8 cellular contexts compared by ENCODE assay signal in the genomic region with DNA sequence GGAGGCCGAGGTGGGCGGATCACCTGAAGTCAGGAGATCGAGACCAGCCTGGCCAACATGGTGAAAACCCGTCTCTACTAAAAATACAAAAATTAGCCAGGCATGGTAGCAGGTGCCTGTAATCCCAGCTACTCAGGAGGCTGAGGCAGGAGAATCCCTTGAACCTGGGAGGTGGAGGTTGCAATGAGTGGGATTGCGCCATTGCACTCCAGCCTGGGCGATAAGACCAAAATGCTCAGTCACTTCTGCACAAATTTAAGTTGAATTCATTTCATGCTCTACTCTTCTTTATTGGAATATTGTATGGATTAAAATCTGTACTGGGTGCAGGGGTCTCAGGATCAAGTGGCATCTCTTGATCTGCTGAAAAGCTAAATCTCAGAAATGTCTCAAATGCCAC. TPM values are rescaled to one million over a fixed set of nuclear protein-coding genes. Genes with fewer than 3 reads are reported as not detected.
DNase-seq lines count a peak whose midpoint lies in the region; ATAC-seq, FAIRE-seq and TF ChIP-seq lines count a peak whose summit lies in the region.
"Not testable (repeated sequence)": the region's sequence is repeated elsewhere in the genome, so short reads cannot be mapped to it uniquely, and the experiment has no call there.

No MANE protein-coding gene starts in this region.

- H3K9me1 ChIP-seq in K562 (ENCODE audit: control insufficient read depth, insufficient read depth, low read length) = not testable (repeated sequence)

- in situ Hi-C loops in K562 (cut with MboI) = not testable (repeated sequence)
- in situ Hi-C loops in HepG2 (cut with HindIII; ENCODE audit: extremely low pct_ligation_motif_present, low pct_unique_long_range_greater_than_20kb) = loop anchor here (10.0 to 25.0 kb wide), 2 partner anchors 142 to 1195 kb away; no protein-coding TSS in a partner anchor

- CTCF ChIA-PET in HCT116 (lab: Charles Lee); WTC11 (lab: Charles Lee); K562 (lab: Yijun Ruan, JAX; ENCODE audit: low intra/inter-chr PET ratio); HepG2 (lab: Yijun Ruan, JAX; ENCODE audit: low intra/inter-chr PET ratio, low total read pairs): not testable (repeated sequence)

- not testable (repeated sequence) for TF ChIP-seq RAD21 in HCT116 (IDR thresholded peaks at IDR 0.05; ENCODE audit: low read depth); K562 (CRISPR knock-in tag; conservative IDR thresholded peaks at IDR 0.05 in 1 of 2, IDR thresholded peaks at IDR 0.05 in 1 of 2); HepG2 (CRISPR knock-in tag; IDR thresholded peaks at IDR 0.05)

- not testable (repeated sequence) for H3K4me2 ChIP-seq in HCT116 (ENCODE audit: low read length); K562 (ENCODE audit: insufficient read depth, low read length)
- peak overlapping the region; percentile 62 for H3K4me2 ChIP-seq in HepG2 (ENCODE audit: low read depth, low read length)

- 53% methylated on average over 6 of the region's 6 CpGs for WGBS in K562 (ENCODE audit: insufficient coverage, low coverage, missing lambda C conversion rate)
- 58% methylated on average over 6 of the region's 6 CpGs for WGBS in HepG2 (ENCODE audit: low lambda C conversion rate)

- H3K27me3 Mint-ChIP-seq in WTC11 (ENCODE audit: low read depth); activated naive CD4-positive, alpha-beta T cell treated with anti-CD3 and anti-CD28 coated beads, Interleukin-2, amount 50 U/mL, for 24 hours: not testable (repeated sequence)
- H3K27me3 Mint-ChIP-seq in nephron (ENCODE audit: low read depth) = peaks cover 26% of the 10 kb centered on the region
- H3K27me3 Mint-ChIP-seq in neural crest cell (ENCODE audit: low read depth) = peaks cover 67% of the 10 kb centered on the region
- peaks cover 27% of the 10 kb centered on the region for H3K27me3 Mint-ChIP-seq in progenitor cell of endocrine pancreas

- H3K4me3 ChIP-seq in HCT116 (replicated peaks in 1 of 2; ENCODE audit: low read depth in 1 of 2, low read length in 2 of 2); K562: not testable (repeated sequence)
- 0 out of 6 replicates have a peak overlapping the region, but pooled peaks of 1 of the 3 experiments have one; percentile 6 for H3K4me3 ChIP-seq in HepG2 (replicated peaks in 1 of 3; ENCODE audit: insufficient read depth in 1 of 3, low read depth in 2 of 3, low read length in 3 of 3)

- TF ChIP-seq CTCF in HCT116 (IDR thresholded peaks at IDR 0.05 in 2 of 3, conservative IDR thresholded peaks at IDR 0.05 in 1 of 3; ENCODE audit: borderline replicate concordance in 1 of 3, insufficient read depth in 1 of 3, low read depth in 2 of 3, low read length in 2 of 3); WTC11 (IDR thresholded peaks at IDR 0.05); K562 (IDR thresholded peaks at IDR 0.05 in 2 of 3, conservative IDR thresholded peaks at IDR 0.05 in 1 of 3; ENCODE audit: insufficient read depth in 2 of 3, low read depth in 1 of 3, low read length in 3 of 3); HepG2 (CRISPR knock-in tag; IDR thresholded peaks at IDR 0.05); nephron (IDR thresholded peaks at IDR 0.05; ENCODE audit: unreplicated experiment in 3 of 3); neural crest cell (conservative IDR thresholded peaks at IDR 0.05); progenitor cell of endocrine pancreas (IDR thresholded peaks at IDR 0.05; ENCODE audit: unreplicated experiment): not testable (repeated sequence)

- not testable (repeated sequence) for TF ChIP-seq EP300 in K562 (IDR thresholded peaks at IDR 0.05; ENCODE audit: low read length); HepG2 (IDR thresholded peaks at IDR 0.05; ENCODE audit: low read depth in 2 of 2, low read length in 2 of 2); HepG2 (CRISPR knock-in tag; IDR thresholded peaks at IDR 0.05; ENCODE audit: borderline replicate concordance)

- FAIRE-seq in K562 (lab: Jason Lieb, UNC); HepG2 (lab: Jason Lieb, UNC): not testable (repeated sequence)

- H4K20me1 ChIP-seq in HCT116 (ENCODE audit: insufficient read depth); K562 (replicated peaks; ENCODE audit: control insufficient read depth, insufficient read depth, low read length); HepG2 (ENCODE audit: insufficient read depth, low read length): not testable (repeated sequence)

- POLR2A ChIA-PET in HCT116 (lab: Charles Lee); WTC11 (lab: Charles Lee); HepG2 (lab: Yijun Ruan, JAX): not testable (repeated sequence)
- POLR2A ChIA-PET in K562 (lab: Yijun Ruan, JAX) = interaction anchor here (0.6 to 7.1 kb wide), 8 partner anchors 12 to 181 kb away, joined by 3 to 65 read pairs (median 3); a partner anchor contains a TSS

- H3K9me3 Mint-ChIP-seq in WTC11; activated naive CD4-positive, alpha-beta T cell treated with anti-CD3 and anti-CD28 coated beads, Interleukin-2, amount 50 U/mL, for 24 hours; nephron; neural crest cell; progenitor cell of endocrine pancreas (ENCODE audit: low read depth): not testable (repeated sequence)

- H3K36me3 ChIP-seq in HCT116 (ENCODE audit: control insufficient read depth in 1 of 2, insufficient read depth in 2 of 2, low read length in 2 of 2); K562 (ENCODE audit: control insufficient read depth, insufficient read depth, low read length); HepG2 (replicated peaks in 1 of 2; ENCODE audit: control insufficient read depth in 1 of 2, insufficient read depth in 2 of 2, low read length in 2 of 2): not testable (repeated sequence)

- H3K79me2 ChIP-seq in HCT116 (ENCODE audit: insufficient read depth, low read length); K562 (ENCODE audit: control insufficient read depth, insufficient read depth, low read length); HepG2 (ENCODE audit: insufficient read depth, low read length): not testable (repeated sequence)

- H3K9me2 ChIP-seq in HCT116 (ENCODE audit: insufficient read depth) = not testable (repeated sequence)

- DNase-seq in HCT116 (ENCODE audit: low read depth, low spot score); WTC11 (ENCODE audit: low spot score); K562 (ENCODE audit: extremely low read depth in 1 of 4, low spot score in 3 of 4); HepG2 (ENCODE audit: low spot score); neural crest cell (ENCODE audit: low read depth, low spot score); progenitor cell of endocrine pancreas (ENCODE audit: low spot score, unreplicated experiment): not testable (repeated sequence)

- not testable (repeated sequence) for H3K9me3 ChIP-seq in HCT116 (ENCODE audit: control insufficient read depth in 1 of 2, insufficient read depth in 1 of 2, low read depth in 1 of 2, low read length in 2 of 2); K562 (replicated peaks; ENCODE audit: control insufficient read depth, insufficient read depth, low read depth, low read length); HepG2 (ENCODE audit: low read length)

- H3K4me1 Mint-ChIP-seq in WTC11 (peaks cover 13% of the 10 kb centered on the region; the same call in 1 of the 2 replicates), nephron (peaks cover 28% of the 10 kb centered on the region), neural crest cell (peaks cover 43% of the 10 kb centered on the region), progenitor cell of endocrine pancreas (ENCODE audit: low read depth) (peaks cover 27% of the 10 kb centered on the region)
- H3K4me1 Mint-ChIP-seq in activated naive CD4-positive, alpha-beta T cell treated with anti-CD3 and anti-CD28 coated beads, Interleukin-2, amount 50 U/mL, for 24 hours = peaks cover 33% of the 10 kb centered on the region

- peaks cover 16 to 57% of the 10 kb centered on the region in 2 experiments for H3K4me1 ChIP-seq in HCT116 (ENCODE audit: control insufficient read depth in 1 of 2, insufficient read depth in 2 of 2, low read length in 2 of 2)
- H3K4me1 ChIP-seq in K562 (replicated peaks in 1 of 2; ENCODE audit: control insufficient read depth in 2 of 2, insufficient read depth in 2 of 2, low read length in 2 of 2) = peaks cover 6 to 28% of the 10 kb centered on the region in 2 experiments
- H3K4me1 ChIP-seq in HepG2 (ENCODE audit: insufficient read depth, low read length) = peaks cover 67% of the 10 kb centered on the region

- H3K9ac ChIP-seq in HCT116 (ENCODE audit: low read length); K562 (ENCODE audit: insufficient read depth in 1 of 2, low read depth in 2 of 2, low read length in 2 of 2); HepG2 (ENCODE audit: insufficient read depth, low read depth, low read length): not testable (repeated sequence)

- not testable (repeated sequence) for H3K27ac ChIP-seq in HCT116 (ENCODE audit: low read depth, low read length); K562 (ENCODE audit: extremely low read depth, low read depth, low read length); HepG2 (ENCODE audit: extremely low read length, insufficient read depth, low read length)

- not testable (repeated sequence) for TF ChIP-seq POLR2A in HCT116 (IDR thresholded peaks at IDR 0.05; ENCODE audit: borderline replicate concordance, extremely low read depth, insufficient read depth, insufficient read length); K562 (conservative IDR thresholded peaks at IDR 0.05); HepG2 (IDR thresholded peaks at IDR 0.05; ENCODE audit: insufficient read depth in 1 of 2, low read depth in 2 of 2, low read length in 2 of 2)

- not testable (repeated sequence) for H2AFZ ChIP-seq in HCT116 (ENCODE audit: low read depth, low read length, poor library complexity, severe bottlenecking); K562 (ENCODE audit: low read depth, low read length); HepG2 (ENCODE audit: low read length)

- H3K27me3 ChIP-seq in HCT116 (ENCODE audit: insufficient read depth, low read length); K562 (ENCODE audit: control insufficient read depth in 2 of 2, insufficient read depth in 2 of 2, low read length in 2 of 2); HepG2 (ENCODE audit: control insufficient read depth in 1 of 2, insufficient read depth in 2 of 2, low read length in 2 of 2): not testable (repeated sequence)

- H3K27ac Mint-ChIP-seq in WTC11 (0 out of 2 replicates have a peak overlapping the region, but pooled peaks have one; percentile 4), nephron (peak overlapping the region in 2 of 3 experiments; percentile 83 to 91), progenitor cell of endocrine pancreas (peak overlapping the region; percentile 91)
- peak overlapping the region; percentile 81 for H3K27ac Mint-ChIP-seq in activated naive CD4-positive, alpha-beta T cell treated with anti-CD3 and anti-CD28 coated beads, Interleukin-2, amount 50 U/mL, for 24 hours
- H3K27ac Mint-ChIP-seq in neural crest cell (ENCODE audit: unreplicated experiment) = not testable (repeated sequence)

- H3K4me3 Mint-ChIP-seq in WTC11; activated naive CD4-positive, alpha-beta T cell treated with anti-CD3 and anti-CD28 coated beads, Interleukin-2, amount 50 U/mL, for 24 hours; nephron; progenitor cell of endocrine pancreas (ENCODE audit: low read depth): not testable (repeated sequence)
- peak overlapping the region; percentile 22 for H3K4me3 Mint-ChIP-seq in neural crest cell

- intact Hi-C loops in HCT116 (cut with micrococcal nuclease) (loop anchor here (10.0 kb wide), 1 partner anchor 1578 kb away; a partner anchor contains a TSS), HepG2 (cut with micrococcal nuclease; ENCODE audit: unreplicated experiment) (loop anchor here (10.0 kb wide), 1 partner anchor 252 kb away; no protein-coding TSS in a partner anchor)
- intact Hi-C loops in K562 (cut with micrococcal nuclease) = not testable (repeated sequence)

- RAD21 ChIA-PET in HCT116 (lab: Charles Lee; ENCODE audit: low non-redundant PET in 1 of 2, low total read pairs in 2 of 2, uncharacterized antibody in 2 of 2, unreplicated experiment in 2 of 2) = not testable (repeated sequence)

- not testable (repeated sequence) for ATAC-seq in HCT116, WTC11, K562, HepG2

- not testable (repeated sequence) for H3K36me3 Mint-ChIP-seq in WTC11; activated naive CD4-positive, alpha-beta T cell treated with anti-CD3 and anti-CD28 coated beads, Interleukin-2, amount 50 U/mL, for 24 hours; nephron (ENCODE audit: low read depth); neural crest cell (ENCODE audit: low read depth); progenitor cell of endocrine pancreas (ENCODE audit: insufficient read depth)

- not testable (repeated sequence) for BruUV-seq in HCT116 (replicated peaks; lab: Mats Ljungman, UMichigan); K562 (replicated peaks; lab: Mats Ljungman, UMichigan); HepG2 (replicated peaks; lab: Mats Ljungman, UMichigan)

RNA-seq across cellular contexts. Expression of gene BTN3A2, which starts 48.0 kb away (rescaled TPM):
- total RNA-seq in HCT116 (2021; ENCODE audit: unreplicated experiment) (14.1 TPM), WTC11 (2021) (3.4 to 7.4 TPM (median 7.0 TPM) in 3 replicates), K562 (2014; rRNA removed) (2.7 and 3.1 TPM in 2 replicates), K562 (2014; rRNA removed; fragmentation: Illumina TruSeq; extraction: Trizol) (5.8 and 6.8 TPM in 2 replicates), K562 (2015; rRNA removed; fragmentation: Illumina TruSeq; extraction: Trizol) (4.4 and 5.3 TPM in 2 replicates), K562 (2021) (5.1 and 6.4 TPM in 2 replicates), HepG2 (2016; rRNA removed; fragmentation: Illumina TruSeq; extraction: Trizol) (18.9 and 21.3 TPM in 2 replicates), neural crest cell (9.6 and 12.5 TPM in 2 replicates), progenitor cell of endocrine pancreas (5.1 and 5.3 TPM in 2 replicates)
- polyA plus RNA-seq in HCT116 (2012) = 10.8 and 12.9 TPM in 2 replicates
- 20.7 and 24.8 TPM in 2 replicates for total RNA-seq in K562 (2011; cell fraction: chromatin; rRNA removed; ENCODE audit: low replicate concordance)
- total RNA-seq in K562 (2011; cell fraction: nucleolus; rRNA removed) = 11.8 and 12.0 TPM in 2 replicates
- 14.7 and 20.5 TPM in 2 replicates for total RNA-seq in K562 (2011; cell fraction: nucleoplasm; rRNA removed)
- polyA plus RNA-seq in K562 (2011; rRNA removed) (10.1 and 11.2 TPM in 2 replicates), K562 (2014; fragmentation: Illumina TruSeq; extraction: Trizol) (6.1 and 7.6 TPM in 2 replicates), K562 (2014; fragmentation: Nextera tagmentation; extraction: Ambion mirVana) (1 to 10 TPM; 3.5 to 7.5 TPM), K562 (2014; rRNA removed) (6.2 and 7.7 TPM in 2 replicates), HepG2 (2011; rRNA removed) (36.2 and 36.3 TPM in 2 replicates)
- 3.7 and 5.9 TPM in 2 replicates for polyA plus RNA-seq in K562 (2011; cell fraction: cytosol; rRNA removed)
- polyA plus RNA-seq in K562 (2011; cell fraction: nucleus; rRNA removed) = 19.2 and 19.7 TPM in 2 replicates
- polyA plus RNA-seq in K562 (2012) = 5.5 and 7.0 TPM in 2 replicates
- 15.3 and 16.2 TPM in 2 replicates for polyA minus RNA-seq in K562 (2011; rRNA and poly(A)+ RNA removed)
- 4.1 and 5.9 TPM in 2 replicates for polyA minus RNA-seq in K562 (2011; cell fraction: cytosol; rRNA and poly(A)+ RNA removed)
- 4.7 and 11.4 TPM in 2 replicates for polyA minus RNA-seq in K562 (2011; cell fraction: nucleus; rRNA and poly(A)+ RNA removed)
- total RNA-seq in HepG2 (2016; cell fraction: cytosol; rRNA removed; fragmentation: Illumina TruSeq; extraction: Trizol; ENCODE audit: low read depth) = 3.4 and 4.3 TPM in 2 replicates
- total RNA-seq in HepG2 (2016; cell fraction: insoluble cytoplasmic fraction; rRNA removed; fragmentation: Illumina TruSeq; extraction: Trizol) = 17.8 and 20.4 TPM in 2 replicates
- 13.3 and 13.9 TPM in 2 replicates for total RNA-seq in HepG2 (2016; cell fraction: membrane; rRNA removed; fragmentation: Illumina TruSeq; extraction: Trizol)
- total RNA-seq in HepG2 (2016; cell fraction: nucleus; rRNA removed; fragmentation: Illumina TruSeq; extraction: Trizol) = 16.6 and 20.6 TPM in 2 replicates
- 28.2 and 31.2 TPM in 2 replicates for polyA plus RNA-seq in HepG2 (2011; cell fraction: cytosol; rRNA removed)
- polyA plus RNA-seq in HepG2 (2011; cell fraction: nucleus; rRNA removed) = 36.5 and 54.5 TPM in 2 replicates
- polyA plus RNA-seq in HepG2 (2012) = 22.7 and 24.1 TPM in 2 replicates
- 3.2 and 3.3 TPM in 2 replicates for polyA plus RNA-seq in HepG2 (2016; cell fraction: cytosol; fragmentation: Illumina TruSeq; extraction: Trizol; ENCODE audit: low read depth)
- 14.2 and 14.4 TPM in 2 replicates for polyA plus RNA-seq in HepG2 (2016; cell fraction: insoluble cytoplasmic fraction; fragmentation: Illumina TruSeq; extraction: Trizol; ENCODE audit: low read depth)
- 8.3 and 9.3 TPM in 2 replicates for polyA plus RNA-seq in HepG2 (2016; cell fraction: membrane; fragmentation: Illumina TruSeq; extraction: Trizol; ENCODE audit: low read depth)
- polyA plus RNA-seq in HepG2 (2016; cell fraction: nucleus; fragmentation: Illumina TruSeq; extraction: Trizol; ENCODE audit: insufficient read depth, low read depth) = 33.8 and 37.9 TPM in 2 replicates
- polyA minus RNA-seq in HepG2 (2011; rRNA and poly(A)+ RNA removed; ENCODE audit: low replicate concordance) = 35.9 and 51.8 TPM in 2 replicates
- 12.0 and 17.2 TPM in 2 replicates for polyA minus RNA-seq in HepG2 (2011; cell fraction: cytosol; rRNA and poly(A)+ RNA removed)
- polyA minus RNA-seq in HepG2 (2011; cell fraction: nucleus; rRNA and poly(A)+ RNA removed) = 21.9 and 35.8 TPM in 2 replicates
